ENCODE assay signal across 20 cellular contexts in genomic region chr10:70555371-70555770, GRCh38. TPM values are rescaled to one million over a fixed set of nuclear protein-coding genes. Genes with fewer than 3 reads are reported as not detected.
DNase-seq lines count a peak whose midpoint lies in the region; ATAC-seq, FAIRE-seq and TF ChIP-seq lines count a peak whose summit lies in the region.
"Had no signal": no experiment of that assay in that cellular context is flagged by ENCODE, and none has a peak within 500 bp of the region (broad histone marks: within the 10 kb centered on the region; RNA-seq: fewer than 3 reads in every experiment).

No MANE protein-coding gene starts in this region.

- no peak overlapping the region for H3K4me3 ChIP-seq in right cardiac atrium (ENCODE audit: low read length)
- no peak overlapping the region for H3K4me3 ChIP-seq in kidney (ENCODE audit: low read length in 2 of 2)
- no peak overlapping the region for H3K4me3 ChIP-seq in spleen
- H3K4me3 ChIP-seq in adrenal gland: no peak overlapping the region
- H3K4me3 ChIP-seq: BLaER1 treated with 17β-estradiol and CSF1 and Interleukin-3, amounts not matched to agents 10 nM and 100 nM; GM12878 had no signal

- WGBS in right cardiac atrium: 85% methylated on average over 11 of the region's 11 CpGs
- WGBS in spleen, 5 donors: 77 to 91% (median 84%) methylated on average over 11 of the region's 11 CpGs
- 86 to 91% (median 89%) methylated on average over 8 to 11 of the region's 11 CpGs for WGBS in adrenal gland, 4 donors

- H3K27me3 ChIP-seq in right cardiac atrium (ENCODE audit: control insufficient read depth, insufficient read depth) (no peaks in the 10 kb centered on the region), spleen (replicated peaks in 1 of 7) (no peaks in the 10 kb centered on the region), adrenal gland (no peaks in the 10 kb centered on the region)
- H3K27me3 ChIP-seq: BLaER1 treated with 17β-estradiol and CSF1 and Interleukin-3, amounts not matched to agents 10 nM and 100 nM had no signal

- intact Hi-C loops in right cardiac atrium (cut with DNase I) (no loop called here), cardiac septum (cut with DNase I) (no loop called here), kidney (cut with DNase I) (no loop called here), spleen (cut with DNase I; ENCODE audit: low total_unique reads) (no loop called here), adrenal gland (cut with DNase I) (loop anchor here in 1 of 2 donors (5.0 kb wide), 1 partner anchor 202 kb away; no protein-coding TSS in a partner anchor)

- peaks cover 0 to 3% of the 10 kb centered on the region in 2 donors for H3K36me3 ChIP-seq in kidney (ENCODE audit: control insufficient read depth in 1 of 2, insufficient read depth in 2 of 2, low read length in 2 of 2)
- peaks cover 0 to 58% (median 12%) of the 10 kb centered on the region in 6 donors for H3K36me3 ChIP-seq in spleen
- no peaks in the 10 kb centered on the region for H3K36me3 ChIP-seq in adrenal gland (replicated peaks in 1 of 2)

- no peak overlapping the region for H3K9ac ChIP-seq in kidney (ENCODE audit: low read length in 2 of 2)
- H3K9ac ChIP-seq: BLaER1 treated with 17β-estradiol and CSF1 and Interleukin-3, amounts not matched to agents 10 nM and 100 nM had no signal

- no peak for ATAC-seq in right cardiac atrium
- ATAC-seq: CD8-positive, alpha-beta T cell; GM12878; HepG2 had no signal

- H3K9me3 ChIP-seq in right cardiac atrium (ENCODE audit: control insufficient read depth, low read length) (no peaks in the 10 kb centered on the region), kidney (ENCODE audit: control insufficient read depth in 1 of 2, low read length in 2 of 2) (no peaks in the 10 kb centered on the region), spleen (no peaks in the 10 kb centered on the region), adrenal gland (replicated peaks in 1 of 3) (no peaks in the 10 kb centered on the region)
- H3K9me3 ChIP-seq: BLaER1 treated with 17β-estradiol and CSF1 and Interleukin-3, amounts not matched to agents 10 nM and 100 nM had no signal

- DNase-seq in right cardiac atrium (peak in 2 of 3 donors; percentile 2 to 56), cardiac septum (ENCODE audit: low spot score) (no peak), kidney (peak; percentile 27), spleen (peak; percentile 62), NCI-H1048 (lab: John Stamatoyannopoulos, UW) (no peak), OCI-M1 (lab: John Stamatoyannopoulos, UW) (no peak), adrenal gland (no peak)
- DNase-seq: Calu3; CD8-positive, alpha-beta T cell; DMS 273 treated with DMSO at 0.1 percent for 48 hours; DMS53; DND-41; EL; GOT3; H9 had no signal

- TF ChIP-seq POLR2A in spleen (IDR thresholded peaks at IDR 0.05) (no peak), adrenal gland (IDR thresholded peaks at IDR 0.05) (no peak)

- TF ChIP-seq CTCF in kidney (IDR thresholded peaks at IDR 0.05; ENCODE audit: borderline replicate concordance, extremely low read depth, insufficient read depth): no peak
- TF ChIP-seq CTCF in spleen (IDR thresholded peaks at IDR 0.05 in 8 of 11, conservative IDR thresholded peaks at IDR 0.05 in 3 of 11): no peak
- no peak for TF ChIP-seq CTCF in adrenal gland (IDR thresholded peaks at IDR 0.05)

- H3K27ac ChIP-seq in right cardiac atrium (ENCODE audit: low read length): no peak overlapping the region
- H3K27ac ChIP-seq in kidney (ENCODE audit: low read depth in 2 of 2, low read length in 2 of 2): no peak overlapping the region
- no peak overlapping the region for H3K27ac ChIP-seq in spleen
- H3K27ac ChIP-seq in adrenal gland: no peak overlapping the region
- H3K27ac ChIP-seq: BLaER1 treated with 17β-estradiol and CSF1 and Interleukin-3, amounts not matched to agents 10 nM and 100 nM had no signal

- no peak for FAIRE-seq in kidney (lab: Jason Lieb, UNC)
- FAIRE-seq: GM12878, HepG2 had no signal

- H3K4me1 ChIP-seq in right cardiac atrium (ENCODE audit: control insufficient read depth, insufficient read depth, low read length): peaks cover 4% of the 10 kb centered on the region
- H3K4me1 ChIP-seq in kidney (ENCODE audit: control insufficient read depth in 1 of 2, insufficient read depth in 1 of 2, low read depth in 1 of 2, low read length in 2 of 2): peaks cover 0 to 3% of the 10 kb centered on the region in 2 donors
- peaks cover 0 to 21% (median 10%) of the 10 kb centered on the region in 6 donors for H3K4me1 ChIP-seq in spleen
- H3K4me1 ChIP-seq in adrenal gland (replicated peaks in 1 of 2): no peaks in the 10 kb centered on the region

RNA-seq across cellular contexts. Expression of gene PRF1, which starts 47.2 kb away (rescaled TPM):
- total RNA-seq in right cardiac atrium (1 to 10 TPM in 3 of 4 donors, under 1 TPM in 1; 0.81 to 2.9 (median 1.9) TPM), cardiac septum (1.2 TPM), kidney (8.8 TPM), spleen (10 to 100 TPM; 41.5 to 79.6 (median 56.8) TPM), adrenal gland (1 to 10 TPM in 6 of 8 donors, under 1 TPM in 2; 0.79 to 4.1 (median 2.1) TPM)
- polyA plus RNA-seq in right cardiac atrium (1.1 TPM), kidney (ENCODE audit: insufficient read depth, low read depth, low replicate concordance) (1.4 TPM), spleen (10 to 100 TPM in 1 of 3 donors, 1 to 10 TPM in 2; 6.6 to 11.3 (median 7.0) TPM), adrenal gland (1 to 10 TPM in 2 of 3 donors, under 1 TPM in 1; 0.77 to 2.4 (median 1.0) TPM)
- total RNA-seq: A172, Calu3, G401, H9 had no signal

Comparison
In these comparisons a context has a peak if more than half of its experiments do, and no peak if none do; other contexts are left out.
1. DNase-seq: peak in right cardiac atrium (2 of 3), kidney (single experiment) and spleen (single experiment); none in cardiac septum (single experiment), NCI-H1048 (single experiment), OCI-M1 (single experiment) and adrenal gland (0 of 7).